In the genomic region with DNA sequence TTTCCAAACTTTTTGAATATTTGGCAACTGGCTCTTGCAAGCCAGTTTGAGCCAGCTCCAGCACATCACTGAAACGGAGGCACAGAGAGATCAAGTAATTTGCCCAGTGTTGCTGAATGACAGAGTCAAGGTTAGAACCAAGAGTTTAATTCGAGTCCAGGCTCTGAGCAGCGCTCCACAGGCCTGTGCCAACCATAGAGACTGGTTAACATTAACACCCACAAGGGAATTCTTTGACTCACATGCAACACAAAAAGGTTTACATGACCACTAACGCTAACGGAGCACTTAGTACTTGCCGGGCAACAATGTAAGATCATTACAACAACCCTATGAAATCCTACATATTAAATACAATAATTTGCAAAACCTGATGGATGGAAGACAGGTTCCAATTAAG, we compare ENCODE assay signal across 9 cellular contexts. TPM values are rescaled to one million over a fixed set of nuclear protein-coding genes. Genes with fewer than 3 reads are reported as not detected.
A peak's percentile ranks its signal among the peaks of the same experiment; 100 is the strongest.
DNase-seq lines count a peak whose midpoint lies in the region; ATAC-seq and TF ChIP-seq lines count a peak whose summit lies in the region.
"Had no signal": no experiment of that assay in that cellular context is flagged by ENCODE, and none has a peak within 500 bp of the region (broad histone marks: within the 10 kb centered on the region; RNA-seq: fewer than 3 reads in every experiment).

No MANE protein-coding gene starts in this region.

- H3K4me3 Mint-ChIP-seq in activated CD4-positive, alpha-beta T cell treated with anti-CD3 and anti-CD28 coated beads, Interleukin-2, amount 10 ng/mL, durations not matched to agents 24 days and 14 days: peak overlapping the region; percentile 73
- peak overlapping the region; percentile 89 for H3K4me3 Mint-ChIP-seq in activated CD8-positive, alpha-beta T cell treated with anti-CD3 and anti-CD28 coated beads, Interleukin-2, amount 10 ng/mL, durations not matched to agents 7 days and 5 days

- no peaks in the 10 kb centered on the region for H3K9me3 ChIP-seq in subcutaneous abdominal adipose tissue (ENCODE audit: control insufficient read depth in 5 of 5, low read length in 5 of 5)

- H3K27ac ChIP-seq in subcutaneous abdominal adipose tissue (ENCODE audit: low read depth, low read length): no peak overlapping the region
- H3K27ac ChIP-seq: RWPE1 had no signal

- H3K27ac Mint-ChIP-seq in activated CD4-positive, alpha-beta T cell treated with anti-CD3 and anti-CD28 coated beads, Interleukin-2, amount 10 ng/mL, durations not matched to agents 24 days and 14 days: peak overlapping the region; percentile 73
- H3K27ac Mint-ChIP-seq in activated CD8-positive, alpha-beta T cell treated with anti-CD3 and anti-CD28 coated beads, Interleukin-2, amount 10 ng/mL, durations not matched to agents 7 days and 5 days: peak overlapping the region; percentile 89

- TF ChIP-seq CTCF in fibroblast of the aortic adventitia (IDR thresholded peaks at IDR 0.05; ENCODE audit: insufficient read depth, low read length): no peak

- no peaks in the 10 kb centered on the region for H3K9me3 Mint-ChIP-seq in activated CD4-positive, alpha-beta T cell treated with anti-CD3 and anti-CD28 coated beads, Interleukin-2, amount 10 ng/mL, durations not matched to agents 24 days and 14 days
- no peaks in the 10 kb centered on the region for H3K9me3 Mint-ChIP-seq in activated CD8-positive, alpha-beta T cell treated with anti-CD3 and anti-CD28 coated beads, Interleukin-2, amount 10 ng/mL, durations not matched to agents 7 days and 5 days (ENCODE audit: insufficient read depth)

- H3K36me3 ChIP-seq in subcutaneous abdominal adipose tissue (ENCODE audit: control insufficient read depth in 5 of 5, insufficient read depth in 5 of 5, low read length in 5 of 5): no peaks in the 10 kb centered on the region

- H3K27me3 Mint-ChIP-seq in activated CD4-positive, alpha-beta T cell treated with anti-CD3 and anti-CD28 coated beads, Interleukin-2, amount 10 ng/mL, durations not matched to agents 24 days and 14 days: peaks cover 7% of the 10 kb centered on the region
- peaks cover 6% of the 10 kb centered on the region for H3K27me3 Mint-ChIP-seq in activated CD8-positive, alpha-beta T cell treated with anti-CD3 and anti-CD28 coated beads, Interleukin-2, amount 10 ng/mL, durations not matched to agents 7 days and 5 days (ENCODE audit: low read depth)

- H3K4me1 Mint-ChIP-seq in activated CD4-positive, alpha-beta T cell treated with anti-CD3 and anti-CD28 coated beads, Interleukin-2, amount 10 ng/mL, durations not matched to agents 24 days and 14 days: peaks cover 53% of the 10 kb centered on the region
- H3K4me1 Mint-ChIP-seq in activated CD8-positive, alpha-beta T cell treated with anti-CD3 and anti-CD28 coated beads, Interleukin-2, amount 10 ng/mL, durations not matched to agents 7 days and 5 days (ENCODE audit: low read depth): peaks cover 59% of the 10 kb centered on the region

- CTCF ChIA-PET in activated CD8-positive, alpha-beta T cell treated with anti-CD3 and anti-CD28 coated beads, Interleukin-2, amount 10 ng/mL, durations not matched to agents 7 days and 5 days (lab: Charles Lee): interaction anchor here (0.9 to 5.4 kb wide), 10 partner anchors 16 to 342 kb away, joined by 3 to 43 read pairs (median 5); a partner anchor contains a TSS

- intact Hi-C loops in activated CD4-positive, alpha-beta T cell treated with anti-CD3 and anti-CD28 coated beads, Interleukin-2, amount 10 ng/mL, durations not matched to agents 24 days and 14 days (cut with micrococcal nuclease): loop anchor here (1.0 to 5.0 kb wide), 3 partner anchors 39 to 364 kb away; a partner anchor contains a TSS

- peaks cover 0 to 71% (median 30%) of the 10 kb centered on the region in 5 donors for H3K4me1 ChIP-seq in subcutaneous abdominal adipose tissue (ENCODE audit: control insufficient read depth in 5 of 5, insufficient read depth in 5 of 5, low read length in 5 of 5)

- peaks cover 17% of the 10 kb centered on the region for H3K36me3 Mint-ChIP-seq in activated CD4-positive, alpha-beta T cell treated with anti-CD3 and anti-CD28 coated beads, Interleukin-2, amount 10 ng/mL, durations not matched to agents 24 days and 14 days (ENCODE audit: low read depth)
- H3K36me3 Mint-ChIP-seq in activated CD8-positive, alpha-beta T cell treated with anti-CD3 and anti-CD28 coated beads, Interleukin-2, amount 10 ng/mL, durations not matched to agents 7 days and 5 days (ENCODE audit: low read depth): peaks cover 33% of the 10 kb centered on the region

- peak; percentile 72 for DNase-seq in activated CD4-positive, alpha-beta T cell treated with anti-CD3 and anti-CD28 coated beads, Interleukin-2, amount 10 ng/mL, durations not matched to agents 24 days and 14 days
- DNase-seq in activated CD4-positive, alpha-beta T cell treated with anti-CD3 and anti-CD28 coated beads for 1 hour: no peak
- peak; percentile 37 for DNase-seq in activated CD8-positive, alpha-beta T cell treated with anti-CD3 and anti-CD28 coated beads, Interleukin-2, amount 10 ng/mL, durations not matched to agents 7 days and 5 days
- DNase-seq in fibroblast of the aortic adventitia (ENCODE audit: low read depth): peak; percentile 68
- DNase-seq in germinal center (ENCODE audit: low spot score): no peak
- no peak for DNase-seq in GM19240 (ENCODE audit: insufficient read length, low spot score)
- no peak for DNase-seq in DMS79 treated with DMSO at 0.1 percent for 48 hours (lab: John Stamatoyannopoulos, UW)

- H3K27me3 ChIP-seq in subcutaneous abdominal adipose tissue (ENCODE audit: control insufficient read depth in 5 of 5, insufficient read depth in 4 of 5, low read length in 5 of 5): peaks cover 0 to 20% (median 8%) of the 10 kb centered on the region in 5 donors

- no peak overlapping the region for H3K9ac ChIP-seq in subcutaneous abdominal adipose tissue (ENCODE audit: low read length in 5 of 5)

- POLR2A ChIA-PET in activated CD8-positive, alpha-beta T cell treated with anti-CD3 and anti-CD28 coated beads, Interleukin-2, amount 10 ng/mL, durations not matched to agents 7 days and 5 days (lab: Charles Lee): interaction anchor here (0.6 to 4.5 kb wide), 5 partner anchors 10 to 334 kb away, joined by 3 to 25 read pairs (median 4); a partner anchor contains a TSS

- no peak for ATAC-seq in activated CD8-positive, alpha-beta T cell treated with anti-CD3 and anti-CD28 coated beads, Interleukin-2, amount 10 ng/mL, durations not matched to agents 7 days and 5 days

- H3K4me3 ChIP-seq in fibroblast of the aortic adventitia (ENCODE audit: low read depth, low read length) (peak overlapping the region; percentile 80), subcutaneous abdominal adipose tissue (ENCODE audit: low read depth in 1 of 5, low read length in 5 of 5) (peak overlapping the region in 4 of 5 donors; percentile 62 to 79 (median 72))

RNA-seq across cellular contexts. Expression of a gene that starts 1.5 kb away (rescaled TPM):
- 137 TPM in 2 replicates for total RNA-seq in activated CD4-positive, alpha-beta T cell treated with anti-CD3 and anti-CD28 coated beads, Interleukin-2, amount 10 ng/mL, durations not matched to agents 24 days and 14 days
- 100 to 1,000 TPM; 166 TPM for total RNA-seq in activated CD8-positive, alpha-beta T cell treated with anti-CD3 and anti-CD28 coated beads, Interleukin-2, amount 10 ng/mL, durations not matched to agents 7 days and 5 days
- total RNA-seq in fibroblast of the aortic adventitia (ENCODE audit: low replicate concordance): 42.0 and 42.4 TPM in 2 replicates

RNA-seq across cellular contexts. Expression of a gene that starts 55.7 kb away (rescaled TPM):
- 212 and 218 TPM in 2 replicates for total RNA-seq in activated CD4-positive, alpha-beta T cell treated with anti-CD3 and anti-CD28 coated beads, Interleukin-2, amount 10 ng/mL, durations not matched to agents 24 days and 14 days
- 100 to 1,000 TPM; 173 to 177 TPM for total RNA-seq in activated CD8-positive, alpha-beta T cell treated with anti-CD3 and anti-CD28 coated beads, Interleukin-2, amount 10 ng/mL, durations not matched to agents 7 days and 5 days
- 48.7 and 60.1 TPM in 2 replicates for total RNA-seq in fibroblast of the aortic adventitia (ENCODE audit: low replicate concordance)

Comparison
In these comparisons a context has a peak if more than half of its experiments do, and no peak if none do; other contexts are left out.
1. DNase-seq: peak in activated CD4-positive, alpha-beta T cell treated with anti-CD3 and anti-CD28 coated beads, Interleukin-2, amount 10 ng/mL, durations not matched to agents 24 days and 14 days (single experiment), activated CD8-positive, alpha-beta T cell treated with anti-CD3 and anti-CD28 coated beads, Interleukin-2, amount 10 ng/mL, durations not matched to agents 7 days and 5 days (single experiment) and fibroblast of the aortic adventitia (single experiment); none in activated CD4-positive, alpha-beta T cell treated with anti-CD3 and anti-CD28 coated beads for 1 hour (single experiment), germinal center (single experiment), GM19240 (single experiment) and DMS79 treated with DMSO at 0.1 percent for 48 hours (single experiment).